In genomic region chr3:194154346-194154745, GRCh38 we compare ENCODE assay signal across 29 cellular contexts. TPM values are rescaled to one million over a fixed set of nuclear protein-coding genes. Genes with fewer than 3 reads are reported as not detected.
"Had no signal": no experiment of that assay in that cellular context is flagged by ENCODE, and none has a peak within 500 bp of the region (broad histone marks: within the 10 kb centered on the region; RNA-seq: fewer than 3 reads in every experiment).

No MANE protein-coding gene starts in this region.

- H3K27ac ChIP-seq: left lung, lower lobe of right lung, neutrophil, right atrium auricular region, skin epidermis, suprapubic skin, thoracic aorta, tibial artery, uterus had no signal

- DNase-seq: hypothalamus; immature natural killer cell; kidney; left colon; left lung; lower lobe of right lung; mammary epithelial cell; mesenchymal stem cell; naive thymus-derived CD8-positive, alpha-beta T cell; occipital lobe; stimulated activated CD4-positive, alpha-beta T cell treated with anti-CD3 and anti-CD28 coated beads, Interleukin-12 subunit alpha, Interleukin-12 subunit beta, amount 100 ng/mL, for 4 hours; stimulated activated CD4-positive, alpha-beta T cell treated with anti-CD3 and anti-CD28 coated beads, Interleukin-15, amount 100 ng/mL, for 24 hours; stimulated activated CD4-positive, alpha-beta T cell treated with anti-CD3 and anti-CD28 coated beads, Interleukin-4, amount 100 ng/mL, for 24 hours; stimulated activated naive CD4-positive, alpha-beta T cell; tibial artery; trophoblast cell; uterus had no signal

- H3K27me3 Mint-ChIP-seq: progenitor cell of endocrine pancreas had no signal

- H3K27me3 ChIP-seq: left lung, neutrophil, right atrium auricular region, suprapubic skin, uterus had no signal

- H3K9me3 ChIP-seq: neutrophil, suprapubic skin, thoracic aorta, uterus had no signal

- H3K36me3 Mint-ChIP-seq: immature natural killer cell; stimulated activated effector memory CD8-positive, alpha-beta T cell treated with anti-CD3 and anti-CD28 coated beads, Interleukin-12 subunit alpha, Interleukin-12 subunit beta, amount 100 ng/mL, for 72 hours had no signal

- H3K4me1 Mint-ChIP-seq: immature natural killer cell; nephron; neural crest cell; stimulated activated effector memory CD8-positive, alpha-beta T cell treated with anti-CD3 and anti-CD28 coated beads, Interleukin-12 subunit alpha, Interleukin-12 subunit beta, amount 100 ng/mL, for 72 hours had no signal

- H3K4me3 ChIP-seq: left lung, lower lobe of right lung, right atrium auricular region, skin epidermis, suprapubic skin, thoracic aorta, tibial artery, uterus had no signal

- H3K9me3 Mint-ChIP-seq: stimulated activated effector memory CD8-positive, alpha-beta T cell treated with anti-CD3 and anti-CD28 coated beads, Interleukin-12 subunit alpha, Interleukin-12 subunit beta, amount 100 ng/mL, for 72 hours had no signal

- H3K4me3 Mint-ChIP-seq: immature natural killer cell; naive thymus-derived CD8-positive, alpha-beta T cell; nephron; neural crest cell; stimulated activated effector memory CD8-positive, alpha-beta T cell treated with anti-CD3 and anti-CD28 coated beads, Interleukin-12 subunit alpha, Interleukin-12 subunit beta, amount 100 ng/mL, for 72 hours; stimulated activated naive CD8-positive, alpha-beta T cell treated with anti-CD3 and anti-CD28 coated beads, Interleukin-15, Interleukin-2, amounts not matched to agents 100 ng/mL and 50 ng/mL, for 24 hours had no signal

- FAIRE-seq: islet of Langerhans, kidney had no signal

- ATAC-seq: left colon; left lung; lower lobe of right lung; naive thymus-derived CD8-positive, alpha-beta T cell; sciatic nerve; stimulated activated effector memory CD8-positive, alpha-beta T cell treated with anti-CD3 and anti-CD28 coated beads, Interleukin-12 subunit alpha, Interleukin-12 subunit beta, amount 100 ng/mL, for 72 hours had no signal

- H3K4me1 ChIP-seq: left lung, lower lobe of right lung, right atrium auricular region, tibial artery, uterus had no signal

- H3K36me3 ChIP-seq: left lung, lower lobe of right lung, right atrium auricular region, suprapubic skin, thoracic aorta, tibial artery, uterus had no signal

- H3K27ac Mint-ChIP-seq: immature natural killer cell; progenitor cell of endocrine pancreas; stimulated activated effector memory CD8-positive, alpha-beta T cell treated with anti-CD3 and anti-CD28 coated beads, Interleukin-12 subunit alpha, Interleukin-12 subunit beta, amount 100 ng/mL, for 72 hours; stimulated activated naive CD8-positive, alpha-beta T cell treated with anti-CD3 and anti-CD28 coated beads, Interleukin-15, Interleukin-2, amounts not matched to agents 100 ng/mL and 50 ng/mL, for 24 hours had no signal

RNA-seq across cellular contexts. Expression of gene HES1, which starts 18.4 kb away (rescaled TPM):
- total RNA-seq: naive thymus-derived CD8-positive, alpha-beta T cell had no signal
- polyA plus RNA-seq: immature natural killer cell; naive thymus-derived CD8-positive, alpha-beta T cell had no signal
